9 cellular contexts compared by ENCODE assay signal in genomic region chr9:88578486-88579362, GRCh38. TPM values are rescaled to one million over a fixed set of nuclear protein-coding genes. Genes with fewer than 3 reads are reported as not detected.
DNase-seq lines count a peak whose midpoint lies in the region; ATAC-seq, FAIRE-seq and TF ChIP-seq lines count a peak whose summit lies in the region.
"Had no signal": no experiment of that assay in that cellular context is flagged by ENCODE, and none has a peak within 500 bp of the region (broad histone marks: within the 10 kb centered on the region; RNA-seq: fewer than 3 reads in every experiment).

No MANE protein-coding gene starts in this region.

- no peaks in the 10 kb centered on the region for H3K9me3 ChIP-seq in CD8-positive, alpha-beta T cell (ENCODE audit: low read length)
- H3K9me3 ChIP-seq in SK-N-SH (no peaks in the 10 kb centered on the region), pancreas (no peaks in the 10 kb centered on the region)

- no peak overlapping the region for H3K4me3 Mint-ChIP-seq in CD8-positive, alpha-beta T cell
- peak overlapping the region; percentile 26 for H3K4me3 Mint-ChIP-seq in activated naive CD4-positive, alpha-beta T cell treated with anti-CD3 and anti-CD28 coated beads, Interleukin-2, amount 10 ng/mL, durations not matched to agents 7 days and 5 days
- H3K4me3 Mint-ChIP-seq in type B pancreatic cell = no peak overlapping the region

- H3K4me3 ChIP-seq in CD8-positive, alpha-beta T cell (ENCODE audit: low read depth, low read length) = no peak overlapping the region
- H3K4me3 ChIP-seq in SK-N-SH (ENCODE audit: low read depth in 2 of 2, low read length in 1 of 2) (peak overlapping the region in 1 of 2 experiments; percentile 40; a peak in 2 of 4 replicates), pancreas (peak overlapping the region in 1 of 4 donors; percentile 19)

- no peak for ATAC-seq in CD8-positive, alpha-beta T cell
- peak; percentile 81 for ATAC-seq in GM19438 (IDR thresholded peaks at IDR 0.05; ENCODE audit: low read depth, unreplicated experiment)
- ATAC-seq in HG03565 (IDR thresholded peaks at IDR 0.05; ENCODE audit: unreplicated experiment) = peak; percentile 61
- ATAC-seq in pancreas = peak; percentile 97 to 100 (median 98)

- H4K20me1 ChIP-seq in SK-N-SH (ENCODE audit: insufficient read depth) = no peaks in the 10 kb centered on the region

- no peak overlapping the region for H3K27ac ChIP-seq in CD8-positive, alpha-beta T cell (ENCODE audit: low read depth, low read length)
- no peak overlapping the region for H3K27ac ChIP-seq in SK-N-SH (ENCODE audit: low read depth in 2 of 2, low read length in 1 of 2)
- no peak overlapping the region for H3K27ac ChIP-seq in pancreas

- H3K9me3 Mint-ChIP-seq in CD8-positive, alpha-beta T cell = no peaks in the 10 kb centered on the region
- no peaks in the 10 kb centered on the region for H3K9me3 Mint-ChIP-seq in activated naive CD4-positive, alpha-beta T cell treated with anti-CD3 and anti-CD28 coated beads, Interleukin-2, amount 10 ng/mL, durations not matched to agents 7 days and 5 days
- no peaks in the 10 kb centered on the region for H3K9me3 Mint-ChIP-seq in type B pancreatic cell

- H3K27me3 Mint-ChIP-seq in CD8-positive, alpha-beta T cell (ENCODE audit: low read depth) = peaks cover 23% of the 10 kb centered on the region
- peaks cover 24% of the 10 kb centered on the region for H3K27me3 Mint-ChIP-seq in activated naive CD4-positive, alpha-beta T cell treated with anti-CD3 and anti-CD28 coated beads, Interleukin-2, amount 10 ng/mL, durations not matched to agents 7 days and 5 days
- H3K27me3 Mint-ChIP-seq in type B pancreatic cell = peaks cover 6% of the 10 kb centered on the region

- H3K4me1 Mint-ChIP-seq in CD8-positive, alpha-beta T cell (ENCODE audit: low read depth) = peaks cover 3% of the 10 kb centered on the region
- H3K4me1 Mint-ChIP-seq in activated naive CD4-positive, alpha-beta T cell treated with anti-CD3 and anti-CD28 coated beads, Interleukin-2, amount 10 ng/mL, durations not matched to agents 7 days and 5 days = peaks cover 3% of the 10 kb centered on the region
- H3K4me1 Mint-ChIP-seq in type B pancreatic cell (ENCODE audit: unreplicated experiment) = peaks cover 12% of the 10 kb centered on the region

- no peaks in the 10 kb centered on the region for H3K4me1 ChIP-seq in CD8-positive, alpha-beta T cell (ENCODE audit: insufficient read depth, low read length)
- peaks cover 0 to 4% of the 10 kb centered on the region in 2 experiments; a peak in 2 of 4 replicates for H3K4me1 ChIP-seq in SK-N-SH (ENCODE audit: control insufficient read depth in 1 of 2, insufficient read depth in 2 of 2, low read depth in 1 of 2, low read length in 1 of 2)
- H3K4me1 ChIP-seq in pancreas = peaks cover 0 to 4% (median 0%) of the 10 kb centered on the region in 3 donors

- peak overlapping the region; percentile 79; the same call in 1 of the 2 replicates for H2AFZ ChIP-seq in SK-N-SH (ENCODE audit: low read depth)

- WGBS in SK-N-SH (ENCODE audit: low lambda C conversion rate) = 38% methylated on average over 24 of the region's 27 CpGs
- 33 to 37% methylated on average over 27 of the region's 27 CpGs for WGBS in pancreas, 2 donors

- peak; percentile 31 to 81 (median 60) for DNase-seq in CD8-positive, alpha-beta T cell
- DNase-seq in SK-N-SH (peak; percentile 88), glomerular endothelial cell (ENCODE audit: extremely low read depth, low read depth, low spot score) (peak; percentile 29), pancreas (peak; percentile 67 to 97 (median 88)), type B pancreatic cell (ENCODE audit: extremely low spot score, unreplicated experiment) (peak; percentile 87)
- peak; percentile 74 for DNase-seq in activated naive CD4-positive, alpha-beta T cell treated with anti-CD3 and anti-CD28 coated beads, Interleukin-2, amount 10 ng/mL, durations not matched to agents 7 days and 5 days

- CTCF ChIA-PET in CD8-positive, alpha-beta T cell (lab: Charles Lee) = interaction anchor here (0.6 to 2.1 kb wide), 10 partner anchors 9 to 628 kb away, joined by 3 to 7 read pairs (median 3); no protein-coding TSS in a partner anchor
- CTCF ChIA-PET in SK-N-SH (lab: Yijun Ruan, JAX) = interaction anchor here (0.6 to 1.4 kb wide), 16 partner anchors 11 to 629 kb away, joined by 3 to 5 read pairs (median 3); no protein-coding TSS in a partner anchor
- CTCF ChIA-PET in activated naive CD4-positive, alpha-beta T cell treated with anti-CD3 and anti-CD28 coated beads, Interleukin-2, amount 10 ng/mL, durations not matched to agents 7 days and 5 days (lab: Charles Lee) = interaction anchor here (0.6 to 3.2 kb wide), 9 partner anchors 77 to 628 kb away, joined by 3 to 17 read pairs (median 3); no protein-coding TSS in a partner anchor

- POLR2A ChIA-PET in CD8-positive, alpha-beta T cell (lab: Charles Lee) = no interaction called here
- POLR2A ChIA-PET in SK-N-SH (lab: Yijun Ruan, JAX) = no interaction called here

- FAIRE-seq in pancreas (lab: Jason Lieb, UNC) = no peak

- 0 out of 2 replicates have a peak overlapping the region, but pooled peaks have one; percentile 38 for H3K4me2 ChIP-seq in SK-N-SH

- no peaks in the 10 kb centered on the region for H3K9me2 ChIP-seq in SK-N-SH

- H3K27ac Mint-ChIP-seq in CD8-positive, alpha-beta T cell = no peak overlapping the region
- H3K27ac Mint-ChIP-seq in activated naive CD4-positive, alpha-beta T cell treated with anti-CD3 and anti-CD28 coated beads, Interleukin-2, amount 10 ng/mL, durations not matched to agents 7 days and 5 days = no peak overlapping the region
- H3K27ac Mint-ChIP-seq in type B pancreatic cell = peak overlapping the region; percentile 29

- H3K9ac ChIP-seq in SK-N-SH = no peak overlapping the region

- H3K79me2 ChIP-seq in SK-N-SH (ENCODE audit: insufficient read depth) = no peaks in the 10 kb centered on the region

- H3K36me3 ChIP-seq in CD8-positive, alpha-beta T cell (ENCODE audit: insufficient read depth, low read length) = no peaks in the 10 kb centered on the region
- H3K36me3 ChIP-seq in SK-N-SH (replicated peaks in 1 of 2; ENCODE audit: control insufficient read depth in 1 of 2, insufficient read depth in 2 of 2, low read length in 1 of 2) (no peaks in the 10 kb centered on the region), pancreas (no peaks in the 10 kb centered on the region)

- TF ChIP-seq RAD21 in SK-N-SH (IDR thresholded peaks at IDR 0.05; ENCODE audit: low read length) = peak; percentile 89

- no peak for TF ChIP-seq EP300 in SK-N-SH (IDR thresholded peaks at IDR 0.05; ENCODE audit: borderline replicate concordance in 1 of 2, low read depth in 1 of 2, low read length in 1 of 2)

- intact Hi-C loops in CD8-positive, alpha-beta T cell (cut with DNase I, micrococcal nuclease) = loop anchor here (1.0 to 5.0 kb wide), 5 partner anchors 405 to 1241 kb away; no protein-coding TSS in a partner anchor
- intact Hi-C loops in pancreas (cut with DNase I) = loop anchor here in 2 of 3 donors (10.0 kb wide), 1 partner anchor 474 kb away; no protein-coding TSS in a partner anchor

- H3K27me3 ChIP-seq in CD8-positive, alpha-beta T cell (ENCODE audit: insufficient read depth, low read length) = no peaks in the 10 kb centered on the region
- H3K27me3 ChIP-seq in SK-N-SH (ENCODE audit: insufficient read depth) = no peaks in the 10 kb centered on the region
- no peaks in the 10 kb centered on the region for H3K27me3 ChIP-seq in pancreas

- H3K36me3 Mint-ChIP-seq in CD8-positive, alpha-beta T cell = no peaks in the 10 kb centered on the region
- H3K36me3 Mint-ChIP-seq in activated naive CD4-positive, alpha-beta T cell treated with anti-CD3 and anti-CD28 coated beads, Interleukin-2, amount 10 ng/mL, durations not matched to agents 7 days and 5 days = no peaks in the 10 kb centered on the region
- no peaks in the 10 kb centered on the region for H3K36me3 Mint-ChIP-seq in type B pancreatic cell

- H3F3A ChIP-seq in SK-N-SH (replicated peaks; ENCODE audit: insufficient read depth) = no peaks in the 10 kb centered on the region

- TF ChIP-seq CTCF in CD8-positive, alpha-beta T cell (IDR thresholded peaks at IDR 0.05) = peak; percentile 89
- TF ChIP-seq CTCF in SK-N-SH (IDR thresholded peaks at IDR 0.05) (peak; percentile 95), pancreas (IDR thresholded peaks at IDR 0.05) (peak; percentile 94 to 98 (median 98)), type B pancreatic cell (conservative IDR thresholded peaks at IDR 0.05) (peak; percentile 98)

TF ChIP-seq in SK-N-SH, 30 proteins besides CTCF, POLR2A, EP300 and RAD21:
- TF ChIP-seq GABPA (IDR thresholded peaks at IDR 0.05; ENCODE audit: low read depth) (peak; percentile 32; the same call in 1 of the 2 replicates), EZH2phosphoT487 (IDR thresholded peaks at IDR 0.05; ENCODE audit: borderline replicate concordance, low read depth) (no peak), SMC3 (IDR thresholded peaks at IDR 0.05; ENCODE audit: low read depth, low read length) (peak; percentile 94)

RNA-seq across cellular contexts. Expression of gene NXNL2, which starts 43.7 kb away (rescaled TPM):
- total RNA-seq in CD8-positive, alpha-beta T cell = not detected
- polyA plus RNA-seq in SK-N-SH (2012; rRNA removed) = 3.0 and 3.1 TPM in 2 replicates
- 1.9 and 2.3 TPM in 2 replicates for polyA plus RNA-seq in SK-N-SH (2012; cell fraction: cytosol; rRNA removed)
- 4.0 and 6.5 TPM in 2 replicates for polyA plus RNA-seq in SK-N-SH (2012; cell fraction: nucleus; rRNA removed)
- total RNA-seq in glomerular endothelial cell = 0.29 TPM in 1 of 2 replicates, not detected in the other
- under 1 TPM in 5 of 6 donors, not detected in 1; 0.19 to 0.84 (median 0.29) TPM for total RNA-seq in pancreas
- 1 to 10 TPM in 1 of 2 donors, under 1 TPM in 1; 0.99 to 1.5 TPM for polyA plus RNA-seq in pancreas
- total RNA-seq in type B pancreatic cell (ENCODE audit: low replicate concordance) = 0.58 and 1.8 TPM in 2 replicates
- total RNA-seq: activated CD8-positive, alpha-beta memory T cell treated with anti-CD3 and anti-CD28 coated beads for 36 hours had no signal

Comparison
In these comparisons a context has a peak if more than half of its experiments do, and no peak if none do; other contexts are left out.
1. DNase-seq: peak in every context shown above with its lines; median percentile 88 in SK-N-SH; 88 in pancreas; 87 in type B pancreatic cell; 74 in activated naive CD4-positive, alpha-beta T cell treated with anti-CD3 and anti-CD28 coated beads, Interleukin-2, amount 10 ng/mL, durations not matched to agents 7 days and 5 days; 60 in CD8-positive, alpha-beta T cell; 29 in glomerular endothelial cell.